In genomic region chr18:75070235-75070624, GRCh38 we compare ENCODE assay signal across 10 cellular contexts.
A peak's percentile ranks its signal among the peaks of the same experiment; 100 is the strongest.
DNase-seq lines count a peak whose midpoint lies in the region; ATAC-seq and TF ChIP-seq lines count a peak whose summit lies in the region.
"Had no signal": no experiment of that assay in that cellular context is flagged by ENCODE, and none has a peak within 500 bp of the region (broad histone marks: within the 10 kb centered on the region; RNA-seq: fewer than 3 reads in every experiment).

No MANE protein-coding gene starts in this region.

- peak overlapping the region; percentile 96 for H3K27ac Mint-ChIP-seq in memory B cell

- peaks cover 7% of the 10 kb centered on the region for H3K9me3 Mint-ChIP-seq in memory B cell

- H3K9me3 ChIP-seq in heart right ventricle = no peaks in the 10 kb centered on the region
- H3K9me3 ChIP-seq in uterus = no peaks in the 10 kb centered on the region

- H3K4me1 ChIP-seq in heart right ventricle (peaks cover 0 to 32% (median 9%) of the 10 kb centered on the region in 9 donors), uterus (no peaks in the 10 kb centered on the region)
- H3K4me1 ChIP-seq: tibial artery had no signal

- H3K4me3 ChIP-seq in heart right ventricle (peak overlapping the region in 8 of 10 donors; percentile 8 to 47 (median 27)), uterus (no peak overlapping the region)
- H3K4me3 ChIP-seq: tibial artery had no signal

- no peak overlapping the region for H3K4me3 Mint-ChIP-seq in memory B cell

- H3K27me3 ChIP-seq in heart right ventricle (no peaks in the 10 kb centered on the region), uterus (no peaks in the 10 kb centered on the region)
- H3K27me3 ChIP-seq: tibial artery had no signal

- peaks cover 0 to 8% (median 0%) of the 10 kb centered on the region in 9 donors for H3K36me3 ChIP-seq in heart right ventricle
- H3K36me3 ChIP-seq in uterus = no peaks in the 10 kb centered on the region

- H3K27me3 Mint-ChIP-seq in memory B cell = no peaks in the 10 kb centered on the region

- H3K27ac ChIP-seq in heart right ventricle (peak overlapping the region in 9 of 10 donors; percentile 58 to 90 (median 79)), angular gyrus (ENCODE audit: low read depth, low read length) (peak overlapping the region; percentile 13), uterus (peak overlapping the region; percentile 30 to 41)
- H3K27ac ChIP-seq: tibial artery had no signal

- no peak for ATAC-seq in heart right ventricle
- no peak for ATAC-seq in Right ventricle myocardium superior (ENCODE audit: poor library complexity)
- ATAC-seq in memory B cell (ENCODE audit: low read depth) = no peak
- no peak for ATAC-seq in omental fat pad (ENCODE audit: low FRiP score)
- ATAC-seq in GM19455 (IDR thresholded peaks at IDR 0.05; ENCODE audit: unreplicated experiment) = no peak

- DNase-seq in heart right ventricle (no peak), Right ventricle myocardium superior (no peak), memory B cell (ENCODE audit: low spot score in 2 of 2) (no peak), uterus (no peak), omental fat pad (ENCODE audit: low spot score) (no peak)
- no peak for DNase-seq in effector CD4-positive, alpha-beta T cell
- DNase-seq: retina had no signal

- intact Hi-C loops in heart right ventricle (cut with DNase I) = loop anchor here in 3 of 10 donors (5.0 kb wide), 3 partner anchors 87 to 563 kb away; no protein-coding TSS in a partner anchor
- intact Hi-C loops in Right ventricle myocardium superior (cut with DNase I) = no loop called here
- intact Hi-C loops in uterus (cut with DNase I; ENCODE audit: low total_unique reads) = no loop called here

- H3K36me3 Mint-ChIP-seq in memory B cell = peaks cover 9% of the 10 kb centered on the region

- TF ChIP-seq CTCF in heart right ventricle (IDR thresholded peaks at IDR 0.05) = no peak
- TF ChIP-seq CTCF in uterus (IDR thresholded peaks at IDR 0.05) = no peak
- TF ChIP-seq CTCF in omental fat pad (IDR thresholded peaks at IDR 0.05) = no peak

- no peak for TF ChIP-seq POLR2A in uterus (IDR thresholded peaks at IDR 0.05)

- peaks cover 18% of the 10 kb centered on the region for H3K4me1 Mint-ChIP-seq in memory B cell

- WGBS in heart right ventricle, 2 donors = 71 to 77% methylated on average over 16 of the region's 16 CpGs

Comparison
In these comparisons a context has a peak if more than half of its experiments do, and no peak if none do; other contexts are left out.
1. H3K27ac ChIP-seq: peak in every context shown above with its lines; median percentile 79 in heart right ventricle; 36 in uterus; 13 in angular gyrus.
2. H3K4me3 ChIP-seq: peak in heart right ventricle (8 of 10); none in uterus (0 of 2).